Comparison of ENCODE assay signal across 21 cellular contexts in genomic region chr19:28234637-28235036, GRCh38.
DNase-seq lines count a peak whose midpoint lies in the region; ATAC-seq and TF ChIP-seq lines count a peak whose summit lies in the region.
"Had no signal": no experiment of that assay in that cellular context is flagged by ENCODE, and none has a peak within 500 bp of the region (broad histone marks: within the 10 kb centered on the region; RNA-seq: fewer than 3 reads in every experiment).

No MANE protein-coding gene starts in this region.

- no peak overlapping the region for H3K9ac ChIP-seq in endodermal cell (ENCODE audit: extremely low read depth, low read length, poor library complexity, severe bottlenecking)
- no peak overlapping the region for H3K9ac ChIP-seq in mesendoderm (ENCODE audit: low read length)

- no peak overlapping the region for H3K4ac ChIP-seq in mesendoderm (ENCODE audit: low read depth, low read length)

- no peaks in the 10 kb centered on the region for H3K9me3 Mint-ChIP-seq in endodermal cell
- H3K9me3 Mint-ChIP-seq: activated naive CD4-positive, alpha-beta T cell treated with anti-CD3 and anti-CD28 coated beads, Interleukin-2, amount 50 U/mL, for 24 hours had no signal

- H3K23ac ChIP-seq in mesendoderm (ENCODE audit: low read length) = no peak overlapping the region

- H3K4me3 ChIP-seq in AG09309 (ENCODE audit: control insufficient read depth, low read depth, low read length) (no peak overlapping the region), GM12865 (ENCODE audit: low read depth, low read length) (no peak overlapping the region), endodermal cell (ENCODE audit: low read length) (no peak overlapping the region), mesendoderm (ENCODE audit: low read length) (no peak overlapping the region)
- H3K4me3 ChIP-seq: ascending aorta, gastroesophageal sphincter, right lobe of liver had no signal

- H3K27me3 ChIP-seq in endodermal cell (ENCODE audit: control insufficient read depth, insufficient read depth, low read length, poor library complexity, severe bottlenecking) (no peaks in the 10 kb centered on the region), mesendoderm (ENCODE audit: insufficient read depth, low read length, poor library complexity) (no peaks in the 10 kb centered on the region)
- H3K27me3 ChIP-seq: ascending aorta, right lobe of liver had no signal

- 83 to 88% methylated on average over 3 to 5 of the region's 6 CpGs for WGBS in endodermal cell (ENCODE audit: insufficient coverage in 1 of 2, insufficient read length in 1 of 2), 2 experiments
- WGBS in mesendoderm (ENCODE audit: extremely low coverage, insufficient coverage, low lambda C conversion rate) = no CpG with 5 or more reads among the region's 6 CpGs

- no peaks in the 10 kb centered on the region for H3K79me2 ChIP-seq in mesendoderm (ENCODE audit: control insufficient read depth, insufficient read depth, low read length)

- no peak overlapping the region for H3K18ac ChIP-seq in mesendoderm (ENCODE audit: low read length)

- H3K79me1 ChIP-seq in mesendoderm (ENCODE audit: low read length) = no peaks in the 10 kb centered on the region

- H3K4me1 ChIP-seq in endodermal cell (ENCODE audit: control insufficient read depth, insufficient read depth, low read length) (peaks cover 18% of the 10 kb centered on the region), mesendoderm (ENCODE audit: control insufficient read depth, low read depth, low read length) (no peaks in the 10 kb centered on the region)
- H3K4me1 ChIP-seq: ascending aorta, gastroesophageal sphincter, right lobe of liver had no signal

- H2AK5ac ChIP-seq in mesendoderm (ENCODE audit: low read length) = no peak overlapping the region

- no peak overlapping the region for H3K27ac ChIP-seq in endodermal cell (ENCODE audit: low read depth, low read length)
- no peak overlapping the region for H3K27ac ChIP-seq in mesendoderm (ENCODE audit: low read depth, low read length)
- H3K27ac ChIP-seq: ascending aorta, epithelial cell of prostate, gastroesophageal sphincter, right lobe of liver had no signal

- no peak overlapping the region for H4K8ac ChIP-seq in mesendoderm (ENCODE audit: low read depth, low read length)

- H2BK120ac ChIP-seq in mesendoderm (ENCODE audit: low read depth, low read length) = no peak overlapping the region

- no peak overlapping the region for H3K4me2 ChIP-seq in mesendoderm (ENCODE audit: low read length)

- TF ChIP-seq CTCF in AG09309 (IDR thresholded peaks at IDR 0.05; ENCODE audit: control insufficient read depth, insufficient read depth, low read depth, low read length, missing control alignments) (no peak), GM12865 (IDR thresholded peaks at IDR 0.05; ENCODE audit: insufficient read depth, low read depth, low read length, missing control alignments) (no peak), endodermal cell (conservative IDR thresholded peaks at IDR 0.05) (no peak)

- peaks cover 35% of the 10 kb centered on the region for H3K4me1 Mint-ChIP-seq in endodermal cell
- H3K4me1 Mint-ChIP-seq: activated naive CD4-positive, alpha-beta T cell treated with anti-CD3 and anti-CD28 coated beads, Interleukin-2, amount 50 U/mL, for 24 hours had no signal

- H3K36me3 Mint-ChIP-seq in endodermal cell (ENCODE audit: low read depth) = no peaks in the 10 kb centered on the region
- H3K36me3 Mint-ChIP-seq: activated naive CD4-positive, alpha-beta T cell treated with anti-CD3 and anti-CD28 coated beads, Interleukin-2, amount 50 U/mL, for 24 hours had no signal

- DNase-seq in AG09309 (ENCODE audit: low read depth) = peak; percentile 10
- peak; percentile 21 for DNase-seq in GM12865 (ENCODE audit: low read depth)
- DNase-seq in endodermal cell = peak; percentile 35
- peak; percentile 16 for DNase-seq in mesendoderm
- no peak for DNase-seq in NCI-H1417 (lab: John Stamatoyannopoulos, UW)
- DNase-seq in activated T-cell treated with anti-CD3 and anti-CD28 coated beads, Interleukin-2, amount 50 U/mL, for 1 hour = no peak
- DNase-seq: activated CD4-positive, alpha-beta T cell treated with anti-CD3 and anti-CD28 coated beads, Interleukin-2, amount 50 U/mL, for 48 hours; activated T-cell treated with anti-CD3 and anti-CD28 coated beads, Interleukin-2, amount 50 U/mL, for 24 hours; DMS79 treated with DMSO at 0.1 percent for 48 hours; H7; NCI-H1105 treated with DMSO at 0.1 percent for 48 hours; NCI-H524 treated with DMSO at 0.1 percent for 48 hours; nucleus accumbens; right lobe of liver; T-helper 1 cell had no signal

- no peaks in the 10 kb centered on the region for H3K9me3 ChIP-seq in endodermal cell (ENCODE audit: control insufficient read depth, low read length)
- H3K9me3 ChIP-seq: ascending aorta, gastroesophageal sphincter, right lobe of liver had no signal

- no peak for ATAC-seq in HG03039 (IDR thresholded peaks at IDR 0.05; ENCODE audit: unreplicated experiment)
- ATAC-seq in HG02678 (IDR thresholded peaks at IDR 0.05; ENCODE audit: unreplicated experiment) = no peak
- ATAC-seq: gastroesophageal sphincter, right lobe of liver had no signal

- no peak overlapping the region for H3K56ac ChIP-seq in mesendoderm (ENCODE audit: low read length)

- H3K27ac Mint-ChIP-seq in endodermal cell = no peak overlapping the region
- H3K27ac Mint-ChIP-seq: activated naive CD4-positive, alpha-beta T cell treated with anti-CD3 and anti-CD28 coated beads, Interleukin-2, amount 50 U/mL, for 24 hours; activated T-cell treated with anti-CD3 and anti-CD28 coated beads, Interleukin-2, amount 50 U/mL, for 24 hours had no signal

- H3K4me3 Mint-ChIP-seq in endodermal cell = no peak overlapping the region
- H3K4me3 Mint-ChIP-seq: activated naive CD4-positive, alpha-beta T cell treated with anti-CD3 and anti-CD28 coated beads, Interleukin-2, amount 50 U/mL, for 24 hours; activated T-cell treated with anti-CD3 and anti-CD28 coated beads, Interleukin-2, amount 50 U/mL, for 24 hours had no signal

- H3K36me3 ChIP-seq in endodermal cell (ENCODE audit: control insufficient read depth, insufficient read depth, low read length) = no peaks in the 10 kb centered on the region
- H3K36me3 ChIP-seq in mesendoderm (ENCODE audit: control insufficient read depth, insufficient read depth, low read length) = no peaks in the 10 kb centered on the region
- H3K36me3 ChIP-seq: ascending aorta, gastroesophageal sphincter, right lobe of liver had no signal

- H3K27me3 Mint-ChIP-seq in endodermal cell (ENCODE audit: insufficient read depth) = no peaks in the 10 kb centered on the region
- H3K27me3 Mint-ChIP-seq: activated naive CD4-positive, alpha-beta T cell treated with anti-CD3 and anti-CD28 coated beads, Interleukin-2, amount 50 U/mL, for 24 hours; activated T-cell treated with anti-CD3 and anti-CD28 coated beads, Interleukin-2, amount 50 U/mL, for 24 hours had no signal

- no peak overlapping the region for H4K5ac ChIP-seq in mesendoderm (ENCODE audit: low read length)

- H2BK5ac ChIP-seq in mesendoderm (ENCODE audit: low read length) = no peak overlapping the region

- no peak overlapping the region for H2BK15ac ChIP-seq in mesendoderm (replicated peaks; ENCODE audit: low read depth)

Comparison
In these comparisons a context has a peak if more than half of its experiments do, and no peak if none do; other contexts are left out.
1. DNase-seq: peak in AG09309 (single experiment), GM12865 (single experiment), endodermal cell (single experiment) and mesendoderm (single experiment); none in NCI-H1417 (0 of 3) and activated T-cell treated with anti-CD3 and anti-CD28 coated beads, Interleukin-2, amount 50 U/mL, for 1 hour (single experiment).